Comparison of ENCODE assay signal across 8 cellular contexts in the genomic region with DNA sequence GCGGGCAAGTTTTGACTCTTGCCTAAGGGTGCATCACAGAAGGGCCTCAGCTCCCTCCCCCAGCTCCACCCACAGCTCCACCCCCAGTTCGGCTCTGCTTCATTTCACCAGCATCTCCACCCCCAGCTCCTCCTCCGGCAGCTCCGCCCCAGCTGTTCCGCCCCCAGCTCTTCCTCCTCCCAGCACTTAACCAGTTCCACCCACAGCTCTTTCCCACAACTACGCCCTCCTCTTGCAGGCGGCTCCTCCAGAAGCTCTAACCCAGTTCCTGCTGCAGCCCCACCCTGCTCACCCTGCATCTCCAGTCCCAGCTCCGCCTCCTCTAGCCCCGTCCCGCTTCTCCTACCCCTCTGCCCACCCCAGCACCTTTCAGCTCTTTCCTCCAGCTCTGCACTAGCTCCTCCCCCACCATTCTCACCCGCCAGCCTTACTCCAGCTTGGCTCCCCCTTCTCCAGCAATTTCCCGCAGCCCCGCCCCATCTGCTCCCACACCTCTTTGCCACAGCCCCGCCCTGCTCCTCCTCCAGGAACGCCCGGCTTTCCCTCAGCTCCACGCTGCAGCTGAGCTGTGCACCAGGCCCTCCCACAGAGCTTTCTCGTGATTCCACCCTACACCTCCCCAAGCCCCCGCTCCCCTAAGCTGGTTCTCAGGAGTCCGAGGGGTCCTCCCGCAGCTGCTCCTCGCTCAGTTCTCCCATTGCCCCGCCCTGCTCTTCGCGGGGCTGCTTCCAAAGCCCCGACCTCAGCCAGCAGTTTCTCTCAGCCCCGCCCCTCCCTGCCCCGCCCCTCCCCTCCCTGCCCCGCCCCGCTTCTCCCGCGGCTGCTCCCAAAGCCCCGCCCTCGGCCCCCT. TPM values are rescaled to one million over a fixed set of nuclear protein-coding genes. Genes with fewer than 3 reads are reported as not detected.
DNase-seq lines count a peak whose midpoint lies in the region; ATAC-seq and TF ChIP-seq lines count a peak whose summit lies in the region.

No MANE protein-coding gene starts in this region.

- peak overlapping the region; percentile 59 for H3K4me3 ChIP-seq in MG63
- H3K4me3 ChIP-seq in neutrophil (ENCODE audit: low read depth in 1 of 2, low read length in 1 of 2) = peak overlapping the region; percentile 68 to 72

- H3K9me3 ChIP-seq in H9 (ENCODE audit: control insufficient read depth, low read depth, low read length) (peaks cover 8% of the 10 kb centered on the region), MG63 (no peaks in the 10 kb centered on the region), neutrophil (no peaks in the 10 kb centered on the region)

- H4K20me1 ChIP-seq in H9 (ENCODE audit: control insufficient read depth, insufficient read depth, insufficient read length) = no peaks in the 10 kb centered on the region

- no peak overlapping the region for H3K23ac ChIP-seq in H9 (ENCODE audit: insufficient read length, low read depth, low read length)

- H3K27ac ChIP-seq in H9 (ENCODE audit: insufficient read length, low read depth, low read length) (no peak overlapping the region), foreskin keratinocyte (peak overlapping the region; percentile 57), neutrophil (peak overlapping the region; percentile 98)

- peak; percentile 76 for ATAC-seq in foreskin keratinocyte

- no CpG with 5 or more reads among the region's 34 CpGs for WGBS in H9 (ENCODE audit: extremely low coverage, insufficient read length, low lambda C conversion rate)

- H2BK12ac ChIP-seq in H9 (ENCODE audit: insufficient read length, low read depth, low read length) = no peak overlapping the region

- DNase-seq in EL (peak; percentile 92), H9 (peak; percentile 94), MG63 (peak; percentile 86), SHP77 treated with DMSO at 0.1 percent for 48 hours (lab: John Stamatoyannopoulos, UW) (peak; percentile 38), activated gamma-delta T cell (lab: John Stamatoyannopoulos, UW) (peak; percentile 58), foreskin keratinocyte (peak; percentile 72 to 87), stromal cell of bone marrow (ENCODE audit: low read depth) (peak; percentile 85)

- H3K27me3 ChIP-seq in H9 (ENCODE audit: insufficient read depth, low read length) (no peaks in the 10 kb centered on the region), MG63 (no peaks in the 10 kb centered on the region), foreskin keratinocyte (no peaks in the 10 kb centered on the region), neutrophil (no peaks in the 10 kb centered on the region)

- H2AFZ ChIP-seq in H9 (ENCODE audit: low read length) = no peak overlapping the region

- no peaks in the 10 kb centered on the region; the same call in 1 of the 2 replicates for H3K27me3 Mint-ChIP-seq in H9 (ENCODE audit: low read depth)

- no peaks in the 10 kb centered on the region for H3K79me1 ChIP-seq in H9 (ENCODE audit: insufficient read depth, low read depth, low read length, poor library complexity, severe bottlenecking)

- H2BK120ac ChIP-seq in H9 (ENCODE audit: low read depth, low read length, poor library complexity, severe bottlenecking) = no peak overlapping the region

- H2AK5ac ChIP-seq in H9 (ENCODE audit: insufficient read length, low read length) = no peak overlapping the region

- H3K18ac ChIP-seq in H9 (ENCODE audit: insufficient read length, low read depth, low read length) = peak overlapping the region; percentile 75

- H3K27ac Mint-ChIP-seq in H9 = peak overlapping the region; percentile 91 to 93 (median 92); a peak in 5 of 7 replicates

- H2BK20ac ChIP-seq in H9 (ENCODE audit: low read depth, low read length, poor library complexity, severe bottlenecking) = no peak overlapping the region

- H3K79me2 ChIP-seq in H9 (ENCODE audit: insufficient read depth, low read length) = no peaks in the 10 kb centered on the region

- no peak overlapping the region for H4K8ac ChIP-seq in H9 (replicated peaks; ENCODE audit: insufficient read length, low read depth, low read length)

- no peak overlapping the region for H3T11ph ChIP-seq in H9 (ENCODE audit: low read length)

- H3K4me1 Mint-ChIP-seq in H9 = peaks cover 0 to 24% of the 10 kb centered on the region in 2 experiments; a peak in 3 of 4 replicates

- no peak overlapping the region for H3K9ac ChIP-seq in H9 (ENCODE audit: extremely low read depth, insufficient read length, low read length)

- no peak overlapping the region for H3K56ac ChIP-seq in H9 (ENCODE audit: insufficient read length, low read depth, low read length)

- H3K23me2 ChIP-seq in H9 (ENCODE audit: insufficient read length, low read depth, low read length, poor library complexity, severe bottlenecking) = peaks cover 3% of the 10 kb centered on the region

- TF ChIP-seq CTCF in H9 (conservative IDR thresholded peaks at IDR 0.05) = no peak
- no peak for TF ChIP-seq CTCF in foreskin keratinocyte (conservative IDR thresholded peaks at IDR 0.05)
- TF ChIP-seq CTCF in neutrophil (IDR thresholded peaks at IDR 0.05) = peak; percentile 2

- no peak overlapping the region for H2BK5ac ChIP-seq in H9 (ENCODE audit: insufficient read length, low read length)

- no peak overlapping the region for H3K4ac ChIP-seq in H9 (ENCODE audit: low read depth, low read length)

- H3K4me2 ChIP-seq in H9 (ENCODE audit: insufficient read depth, insufficient read length, low read length) = peak overlapping the region; percentile 76

- peaks cover 0 to 11% (median 2%) of the 10 kb centered on the region in 3 experiments; a peak in 4 of 7 replicates for H3K36me3 Mint-ChIP-seq in H9 (ENCODE audit: insufficient read depth in 1 of 3, low read depth in 3 of 3)

- H4K5ac ChIP-seq in H9 (ENCODE audit: insufficient read length, low read depth, low read length) = no peak overlapping the region

- H4K91ac ChIP-seq in H9 (ENCODE audit: insufficient read length, low read depth, low read length) = no peak overlapping the region

- no peaks in the 10 kb centered on the region for H3K36me3 ChIP-seq in MG63
- H3K36me3 ChIP-seq in neutrophil = no peaks in the 10 kb centered on the region

- H3K4me1 ChIP-seq in H9 (ENCODE audit: insufficient read depth, low read length) = no peaks in the 10 kb centered on the region; the same call in 1 of the 2 replicates
- no peaks in the 10 kb centered on the region for H3K4me1 ChIP-seq in foreskin keratinocyte
- H3K4me1 ChIP-seq in neutrophil (ENCODE audit: control insufficient read depth in 1 of 2, insufficient read depth in 1 of 2, low read depth in 1 of 2, low read length in 1 of 2) = peaks cover 10 to 15% of the 10 kb centered on the region in 2 experiments

- H3K9me3 Mint-ChIP-seq in H9 = peaks cover 43 to 51% of the 10 kb centered on the region in 2 experiments

- peak overlapping the region; percentile 83 to 89 for H3K4me3 Mint-ChIP-seq in H9

- peak overlapping the region; percentile 56; the same call in 1 of the 2 replicates for H3K14ac ChIP-seq in H9 (ENCODE audit: insufficient read depth, low read length)

- H2BK15ac ChIP-seq in H9 (ENCODE audit: low read depth, low read length) = no peak overlapping the region

RNA-seq across cellular contexts. Expression of a gene that starts 1.3 kb away (rescaled TPM):
- total RNA-seq in H9 (2021) (7.9 and 8.8 TPM in 2 replicates), foreskin keratinocyte (10.5 and 11.4 TPM in 2 replicates)
- total RNA-seq in MG63 (2014; rRNA removed; shearing (Covaris generic); ENCODE audit: low replicate concordance) = 33.5 and 41.1 TPM in 2 replicates
- 11.5 and 12.6 TPM in 2 replicates for polyA plus RNA-seq in foreskin keratinocyte

RNA-seq across cellular contexts. Expression of a gene that starts 10.2 kb away (rescaled TPM):
- total RNA-seq in H9 (2021) (not detected in 2 replicates), foreskin keratinocyte (not detected in 2 replicates)
- total RNA-seq in MG63 (2014; rRNA removed; shearing (Covaris generic); ENCODE audit: low replicate concordance) = not detected in 2 replicates
- polyA plus RNA-seq in foreskin keratinocyte = not detected in 2 replicates

RNA-seq across cellular contexts. Expression of a gene that starts 34.4 kb away (rescaled TPM):
- total RNA-seq in H9 (2021) (38.5 and 39.2 TPM in 2 replicates), foreskin keratinocyte (44.3 and 50.9 TPM in 2 replicates)
- total RNA-seq in MG63 (2014; rRNA removed; shearing (Covaris generic); ENCODE audit: low replicate concordance) = 3.6 and 11.6 TPM in 2 replicates
- polyA plus RNA-seq in foreskin keratinocyte = 18.5 and 19.1 TPM in 2 replicates

RNA-seq across cellular contexts. Expression of a gene that starts 47.8 kb away (rescaled TPM):
- total RNA-seq in H9 (2021) (0.31 TPM in 1 of 2 replicates, not detected in the other), foreskin keratinocyte (not detected in 2 replicates)
- total RNA-seq in MG63 (2014; rRNA removed; shearing (Covaris generic); ENCODE audit: low replicate concordance) = not detected in 2 replicates
- not detected in 2 replicates for polyA plus RNA-seq in foreskin keratinocyte

RNA-seq across cellular contexts. Expression of a gene that starts 55.6 kb away (rescaled TPM):
- not detected in 2 replicates for total RNA-seq in H9 (2021)
- not detected in 2 replicates for total RNA-seq in MG63 (2014; rRNA removed; shearing (Covaris generic); ENCODE audit: low replicate concordance)
- total RNA-seq in foreskin keratinocyte = 0.32 TPM in 1 of 2 replicates, not detected in the other
- 0.12 and 0.54 TPM in 2 replicates for polyA plus RNA-seq in foreskin keratinocyte

Comparison
In these comparisons a context has a peak if more than half of its experiments do, and no peak if none do; other contexts are left out.
1. DNase-seq: peak in every context shown above with its lines; median percentile 94 in H9; 92 in EL; 86 in MG63; 85 in stromal cell of bone marrow; 80 in foreskin keratinocyte; 58 in activated gamma-delta T cell; 38 in SHP77 treated with DMSO at 0.1 percent for 48 hours.